1 cellular context compared by ENCODE assay signal in the genomic region with DNA sequence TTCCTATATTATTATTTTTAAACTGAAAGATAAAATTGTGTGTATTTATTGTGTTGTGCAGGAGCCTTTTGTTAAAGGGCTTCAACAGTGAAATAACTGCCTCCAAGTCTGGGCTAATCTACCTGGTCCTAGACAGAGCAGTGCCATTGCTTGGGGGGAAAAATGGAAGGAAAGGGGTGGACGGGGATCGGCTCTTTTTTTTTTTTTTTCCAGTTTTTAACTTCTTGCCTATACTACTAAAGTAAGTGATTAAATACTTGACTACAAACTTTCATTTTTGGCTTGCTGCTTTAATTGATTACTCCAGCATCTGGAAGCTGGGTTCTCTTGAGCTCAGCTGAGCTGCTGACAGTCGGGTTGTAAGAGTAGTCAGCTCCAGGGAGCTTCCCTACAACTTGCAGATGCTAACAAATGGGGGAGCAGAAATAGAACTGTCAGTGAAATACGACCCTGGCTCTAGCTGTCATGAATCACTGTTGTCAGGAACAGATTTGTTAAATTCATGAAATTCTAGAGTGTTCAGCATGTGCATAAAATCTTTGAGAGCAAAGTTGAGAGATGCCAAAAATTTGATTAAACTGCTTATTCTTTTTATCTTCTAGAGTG.
TF ChIP-seq lines count a peak whose summit lies in the region.

No MANE protein-coding gene starts in this region.

TF ChIP-seq in HEK293T, 16 proteins besides CTCF, POLR2A, EP300 and RAD21 (continued from another document):
- TF ChIP-seq, protein P1, sequence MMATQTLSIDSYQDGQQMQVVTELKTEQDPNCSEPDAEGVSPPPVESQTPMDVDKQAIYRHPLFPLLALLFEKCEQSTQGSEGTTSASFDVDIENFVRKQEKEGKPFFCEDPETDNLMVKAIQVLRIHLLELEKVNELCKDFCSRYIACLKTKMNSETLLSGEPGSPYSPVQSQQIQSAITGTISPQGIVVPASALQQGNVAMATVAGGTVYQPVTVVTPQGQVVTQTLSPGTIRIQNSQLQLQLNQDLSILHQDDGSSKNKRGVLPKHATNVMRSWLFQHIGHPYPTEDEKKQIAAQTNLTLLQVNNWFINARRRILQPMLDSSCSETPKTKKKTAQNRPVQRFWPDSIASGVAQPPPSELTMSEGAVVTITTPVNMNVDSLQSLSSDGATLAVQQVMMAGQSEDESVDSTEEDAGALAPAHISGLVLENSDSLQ (IDR thresholded peaks at IDR 0.05) = 0 out of 2 replicates have a peak, but pooled peaks have one; percentile 22
- TF ChIP-seq ARNT (IDR thresholded peaks at IDR 0.05) (no peak), SP1 (IDR thresholded peaks at IDR 0.05) (no peak), TARDBP (IDR thresholded peaks at IDR 0.05) (no peak)
